ENCODE assay signal across 18 cellular contexts in genomic region chr5:94174748-94175411, GRCh38.
DNase-seq lines count a peak whose midpoint lies in the region; ATAC-seq and TF ChIP-seq lines count a peak whose summit lies in the region.
"Had no signal": no experiment of that assay in that cellular context is flagged by ENCODE, and none has a peak within 500 bp of the region (broad histone marks: within the 10 kb centered on the region; RNA-seq: fewer than 3 reads in every experiment).

No MANE protein-coding gene starts in this region.

- CTCF ChIA-PET in IMR-90 (lab: Yijun Ruan, JAX) = interaction anchor here (0.6 to 1.1 kb wide), 3 partner anchors 14 to 18 kb away, joined by 3 to 5 read pairs (median 3); no protein-coding TSS in a partner anchor

- no peak overlapping the region for H4K5ac ChIP-seq in IMR-90 (ENCODE audit: low read depth, low read length)

- intact Hi-C loops in IMR-90 (cut with micrococcal nuclease) = loop anchor here (10.0 kb wide), 2 partner anchors 440 to 520 kb away; partner anchors contain the start of genes KIAA0825 and SLF1

- no peaks in the 10 kb centered on the region for H3K36me3 ChIP-seq in IMR-90 (ENCODE audit: control insufficient read depth, insufficient read depth, low read length)
- H3K36me3 ChIP-seq in kidney epithelial cell (ENCODE audit: control insufficient read depth, insufficient read depth, low read length) = no peaks in the 10 kb centered on the region
- H3K36me3 ChIP-seq: gastrocnemius medialis, pancreas had no signal

- peak overlapping the region; percentile 64; the same call in 1 of the 2 replicates for H3K18ac ChIP-seq in IMR-90 (ENCODE audit: low read depth, low read length)

- H3K4me1 ChIP-seq in IMR-90 (ENCODE audit: control insufficient read depth, insufficient read depth, low read length) = peaks cover 3% of the 10 kb centered on the region; the same call in 1 of the 2 replicates
- H3K4me1 ChIP-seq: gastrocnemius medialis, pancreas had no signal

- H3K4ac ChIP-seq in IMR-90 (ENCODE audit: low read depth, low read length) = no peak overlapping the region

- no peak overlapping the region for H2AK5ac ChIP-seq in IMR-90 (ENCODE audit: low read depth, low read length)

- peak overlapping the region; percentile 37; the same call in 1 of the 2 replicates for H3K27ac ChIP-seq in IMR-90 (ENCODE audit: insufficient read depth, low read length)
- H3K27ac ChIP-seq: gastrocnemius medialis, pancreas had no signal

- H3K9me3 ChIP-seq in IMR-90 (ENCODE audit: control insufficient read depth, insufficient read depth, low read length) = no peaks in the 10 kb centered on the region
- H3K9me3 ChIP-seq: gastrocnemius medialis, pancreas had no signal

- H4K8ac ChIP-seq in IMR-90 (ENCODE audit: low read depth in 2 of 2, low read length in 2 of 2) = no peak overlapping the region; a peak in 1 of 4 replicates

- dilution Hi-C loops in IMR-90 (cut with HindIII; ENCODE audit: low sequenced_read_pairs, unreplicated experiment) = no loop called here

- H3K14ac ChIP-seq in IMR-90 (replicated peaks; ENCODE audit: low read depth, low read length) = no peak overlapping the region

- ATAC-seq in IMR-90 (ENCODE audit: low read depth) (peak; percentile 79), GM18505 (IDR thresholded peaks at IDR 0.05; ENCODE audit: unreplicated experiment) (no peak)
- ATAC-seq: gastrocnemius medialis, GM12878, pancreas had no signal

- H3K9me1 ChIP-seq in IMR-90 (ENCODE audit: insufficient read depth, low read length) = no peaks in the 10 kb centered on the region; the same call in 1 of the 2 replicates

- in situ Hi-C loops in IMR-90 (cut with MboI; ENCODE audit: low sequenced_read_pairs) = no loop called here

- H3K4me3 ChIP-seq in IMR-90 (ENCODE audit: insufficient read depth, low read depth, low read length) (no peak overlapping the region), kidney epithelial cell (ENCODE audit: low read depth, low read length) (no peak overlapping the region)
- H3K4me3 ChIP-seq: gastrocnemius medialis, GM12878, pancreas had no signal

- no peak overlapping the region for H2BK120ac ChIP-seq in IMR-90 (ENCODE audit: low read depth, low read length)

- WGBS in IMR-90 (ENCODE audit: extremely low coverage in 2 of 2, insufficient read length in 1 of 2), 2 experiments = no CpG with 5 or more reads among the region's 2 CpGs

- no peaks in the 10 kb centered on the region for H3K79me1 ChIP-seq in IMR-90 (ENCODE audit: low read depth in 1 of 2, low read length in 2 of 2)

- TF ChIP-seq RAD21 in IMR-90 (IDR thresholded peaks at IDR 0.05; ENCODE audit: low read length) = no peak

- H2BK20ac ChIP-seq in IMR-90 (ENCODE audit: low read depth, low read length) = no peak overlapping the region

- H2AFZ ChIP-seq in IMR-90 (replicated peaks; ENCODE audit: low read length, poor library complexity) = no peak overlapping the region

- no peaks in the 10 kb centered on the region for H4K20me1 ChIP-seq in IMR-90 (ENCODE audit: insufficient read depth, low read length)

- DNase-seq in AG08395 (ENCODE audit: low spot score) (peak; percentile 29), IMR-90 (peak; percentile 69), astrocyte of the hippocampus (ENCODE audit: low read depth, low spot score) (peak; percentile 58), kidney epithelial cell (ENCODE audit: low read depth) (peak; percentile 16), UCSD-AML1 (lab: John Stamatoyannopoulos, UW; ENCODE audit: unreplicated experiment) (no peak), NCI-H1436 (lab: John Stamatoyannopoulos, UW) (no peak), NCI-H2107 (lab: John Stamatoyannopoulos, UW) (no peak)
- DNase-seq: activated CD4-positive, alpha-beta T cell treated with anti-CD3 and anti-CD28 coated beads, Interleukin-2, amount 10 ng/mL, durations not matched to agents 24 days and 14 days; activated T-cell treated with anti-CD3 and anti-CD28 coated beads, Interleukin-2, amount 50 U/mL, for 48 hours; dermis blood vessel endothelial cell; DND-41; gastrocnemius medialis; H7; NCI-H187; pancreas; Right ventricle myocardium superior had no signal

- BruUV-seq in IMR-90 (replicated peaks; lab: Mats Ljungman, UMichigan) = no TSS peak

- no peak overlapping the region for H2BK15ac ChIP-seq in IMR-90 (ENCODE audit: low read depth, low read length)

- H2BK5ac ChIP-seq in IMR-90 (ENCODE audit: low read depth, low read length, poor library complexity, severe bottlenecking) = peak overlapping the region; percentile 83

- H3K23ac ChIP-seq in IMR-90 (ENCODE audit: low read depth, low read length) = no peak overlapping the region

- H3K9ac ChIP-seq in IMR-90 (ENCODE audit: low read depth, low read length) = no peak overlapping the region

- no peak overlapping the region for H3K56ac ChIP-seq in IMR-90 (ENCODE audit: extremely low read depth, insufficient read depth, low read length)

- H4K91ac ChIP-seq in IMR-90 (ENCODE audit: insufficient read depth, low read depth, low read length) = no peak overlapping the region

- POLR2A ChIA-PET in IMR-90 (lab: Charles Lee; ENCODE audit: unreplicated experiment) = no interaction called here

- H3K4me2 ChIP-seq in IMR-90 (ENCODE audit: low read depth, low read length) = no peak overlapping the region

- no peak for TF ChIP-seq POLR2A in IMR-90 (IDR thresholded peaks at IDR 0.05; ENCODE audit: low read depth, low read length)
- no peak for TF ChIP-seq POLR2A in GM18505 (IDR thresholded peaks at IDR 0.05; ENCODE audit: borderline replicate concordance, extremely low read depth, insufficient read depth, insufficient read length)

- TF ChIP-seq CTCF in IMR-90 (conservative IDR thresholded peaks at IDR 0.05; ENCODE audit: low read depth, low read length) (no peak), kidney epithelial cell (IDR thresholded peaks at IDR 0.05; ENCODE audit: insufficient read depth, low read length, poor library complexity, severe bottlenecking) (no peak)

- H2AK9ac ChIP-seq in IMR-90 (replicated peaks; ENCODE audit: low read depth, low read length, poor library complexity) = no peak overlapping the region

- H3K27me3 ChIP-seq in IMR-90 (ENCODE audit: control insufficient read depth, insufficient read depth, low read length) = no peaks in the 10 kb centered on the region
- no peaks in the 10 kb centered on the region for H3K27me3 ChIP-seq in kidney epithelial cell (ENCODE audit: control insufficient read depth, insufficient read depth, low read length)
- H3K27me3 ChIP-seq: gastrocnemius medialis, pancreas had no signal

TF ChIP-seq in IMR-90, 13 proteins besides CTCF, POLR2A, EP300 and RAD21:
- TF ChIP-seq FOS (IDR thresholded peaks at IDR 0.05; ENCODE audit: low read depth, low read length) (no peak), SMC3 (IDR thresholded peaks at IDR 0.05; ENCODE audit: low read depth, low read length) (no peak), RCOR1 (IDR thresholded peaks at IDR 0.05; ENCODE audit: insufficient replicate concordance, low read length) (no peak), BHLHE40 (IDR thresholded peaks at IDR 0.05; ENCODE audit: low read depth, low read length) (no peak), CHD1 (IDR thresholded peaks at IDR 0.05; ENCODE audit: low read depth, low read length) (no peak), NFE2L2 (IDR thresholded peaks at IDR 0.05; ENCODE audit: low read depth, low read length) (no peak), USF2 (IDR thresholded peaks at IDR 0.05; ENCODE audit: low read depth, low read length) (no peak), ELK1 (IDR thresholded peaks at IDR 0.05; ENCODE audit: borderline replicate concordance, low read depth, low read length) (no peak), MXI1 (IDR thresholded peaks at IDR 0.05; ENCODE audit: borderline replicate concordance, low read depth, low read length) (no peak), CEBPB (IDR thresholded peaks at IDR 0.05; ENCODE audit: low read depth, low read length) (no peak), MAZ (IDR thresholded peaks at IDR 0.05; ENCODE audit: borderline replicate concordance, low read depth, low read length) (no peak), MAFK (IDR thresholded peaks at IDR 0.05; ENCODE audit: low read depth, low read length) (no peak), RFX5 (IDR thresholded peaks at IDR 0.05; ENCODE audit: low read depth, low read length) (no peak)

Comparison
In these comparisons a context has a peak if more than half of its experiments do, and no peak if none do; other contexts are left out.
1. DNase-seq: peak in AG08395 (single experiment), IMR-90 (single experiment), astrocyte of the hippocampus (single experiment) and kidney epithelial cell (single experiment); none in UCSD-AML1 (single experiment), NCI-H1436 (single experiment) and NCI-H2107 (single experiment).